Comparison of ENCODE assay signal across 28 cellular contexts in genomic region chr16:51522902-51523301, GRCh38.
"Had no signal": no experiment of that assay in that cellular context is flagged by ENCODE, and none has a peak within 500 bp of the region (broad histone marks: within the 10 kb centered on the region; RNA-seq: fewer than 3 reads in every experiment).

No MANE protein-coding gene starts in this region.

- H3K27ac Mint-ChIP-seq: activated CD4-positive, alpha-beta memory T cell treated with anti-CD3 and anti-CD28 coated beads, Interleukin-2, amount 10 ng/mL, durations not matched to agents 7 days and 5 days; activated CD4-positive, alpha-beta T cell treated with anti-CD3 and anti-CD28 coated beads for 36 hours; activated CD4-positive, alpha-beta T cell treated with anti-CD3 and anti-CD28 coated beads, Interleukin-2, amount 10 ng/mL, durations not matched to agents 24 days and 14 days; activated naive CD4-positive, alpha-beta T cell treated with anti-CD3 and anti-CD28 coated beads, Interleukin-2, amount 10 ng/mL, durations not matched to agents 7 days and 5 days; activated naive CD4-positive, alpha-beta T cell treated with anti-CD3 and anti-CD28 coated beads, Interleukin-2, amount 50 U/mL, for 72 hours; activated naive CD8-positive, alpha-beta T cell treated with anti-CD3 and anti-CD28 coated beads, Interleukin-2, amount 10 ng/mL, durations not matched to agents 7 days and 5 days; activated T-cell treated with anti-CD3 and anti-CD28 coated beads, Interleukin-2, amount 50 U/mL, for 24 hours; activated T-cell treated with anti-CD3 and anti-CD28 coated beads, Interleukin-2, amount 50 U/mL, for 72 hours; dendritic cell treated with granulocyte-macrophage colony-stimulating factor and Interleukin-4, amounts not matched to agents 40 ng/mL and 50 ng/mL, for 4 days; endodermal cell had no signal

- H3K4me1 ChIP-seq: ascending aorta had no signal

- H3K27me3 ChIP-seq: ascending aorta, brain microvascular endothelial cell, dorsolateral prefrontal cortex had no signal

- FAIRE-seq: bronchial epithelial cell, frontal cortex had no signal

- ATAC-seq: activated CD4-positive, alpha-beta T cell treated with anti-CD3 and anti-CD28 coated beads for 36 hours; activated naive CD4-positive, alpha-beta T cell treated with anti-CD3 and anti-CD28 coated beads, Interleukin-2, amount 50 U/mL, for 72 hours; activated T-cell treated with anti-CD3 and anti-CD28 coated beads, Interleukin-2, amount 50 U/mL, for 72 hours; esophagus mucosa had no signal

- DNase-seq: activated CD4-positive, alpha-beta memory T cell treated with anti-CD3 and anti-CD28 coated beads, Interleukin-2, amount 10 ng/mL, durations not matched to agents 7 days and 5 days; activated CD4-positive, alpha-beta T cell treated with anti-CD3 and anti-CD28 coated beads for 36 hours; activated CD4-positive, alpha-beta T cell treated with anti-CD3 and anti-CD28 coated beads, Interleukin-2, amount 10 ng/mL, durations not matched to agents 24 days and 14 days; activated CD4-positive, alpha-beta T cell treated with anti-CD3 and anti-CD28 coated beads, Interleukin-2, amount 50 U/mL, for 4 hours; activated CD4-positive, CD25-positive, alpha-beta regulatory T cell; activated CD4-positive, CD25-positive, alpha-beta regulatory T cell treated with anti-CD3 and anti-CD28 coated beads, Interleukin-2, amount 50 U/mL, for 72 hours; activated CD8-positive, alpha-beta memory T cell treated with anti-CD3 and anti-CD28 coated beads, Interleukin-2, amount 50 U/mL, for 48 hours; activated gamma-delta T cell; activated naive CD4-positive, alpha-beta T cell; activated naive CD4-positive, alpha-beta T cell treated with anti-CD3 and anti-CD28 coated beads, Interleukin-2, amount 10 ng/mL, durations not matched to agents 7 days and 5 days; activated naive CD8-positive, alpha-beta T cell treated with anti-CD3 and anti-CD28 coated beads, Interleukin-2, amount 10 ng/mL, durations not matched to agents 7 days and 5 days; activated T-cell treated with anti-CD3 and anti-CD28 coated beads for 4 hours; activated T-cell treated with anti-CD3 and anti-CD28 coated beads, Interleukin-2, amount 50 U/mL, for 24 hours; activated T-cell treated with anti-CD3 and anti-CD28 coated beads, Interleukin-2, amount 50 U/mL, for 72 hours; brain microvascular endothelial cell; dorsolateral prefrontal cortex; effector memory CD4-positive, alpha-beta T cell; endodermal cell; head of caudate nucleus; T-helper 2 cell had no signal

- H3K4me3 ChIP-seq: ascending aorta, coronary artery, dorsolateral prefrontal cortex had no signal

- H3K27me3 Mint-ChIP-seq: activated CD4-positive, alpha-beta memory T cell treated with anti-CD3 and anti-CD28 coated beads, Interleukin-2, amount 10 ng/mL, durations not matched to agents 7 days and 5 days; activated CD4-positive, alpha-beta T cell treated with anti-CD3 and anti-CD28 coated beads for 36 hours; activated CD4-positive, alpha-beta T cell treated with anti-CD3 and anti-CD28 coated beads, Interleukin-2, amount 10 ng/mL, durations not matched to agents 24 days and 14 days; activated naive CD4-positive, alpha-beta T cell treated with anti-CD3 and anti-CD28 coated beads, Interleukin-2, amount 10 ng/mL, durations not matched to agents 7 days and 5 days; activated naive CD8-positive, alpha-beta T cell treated with anti-CD3 and anti-CD28 coated beads, Interleukin-2, amount 10 ng/mL, durations not matched to agents 7 days and 5 days; activated T-cell treated with anti-CD3 and anti-CD28 coated beads, Interleukin-2, amount 50 U/mL, for 24 hours; central memory CD8-positive, alpha-beta T cell; dendritic cell treated with granulocyte-macrophage colony-stimulating factor and Interleukin-4, amounts not matched to agents 40 ng/mL and 50 ng/mL, for 4 days had no signal

- H3K4me3 Mint-ChIP-seq: activated CD4-positive, alpha-beta memory T cell treated with anti-CD3 and anti-CD28 coated beads, Interleukin-2, amount 10 ng/mL, durations not matched to agents 7 days and 5 days; activated CD4-positive, alpha-beta T cell treated with anti-CD3 and anti-CD28 coated beads for 36 hours; activated CD4-positive, alpha-beta T cell treated with anti-CD3 and anti-CD28 coated beads, Interleukin-2, amount 10 ng/mL, durations not matched to agents 24 days and 14 days; activated naive CD4-positive, alpha-beta T cell treated with anti-CD3 and anti-CD28 coated beads, Interleukin-2, amount 10 ng/mL, durations not matched to agents 7 days and 5 days; activated naive CD8-positive, alpha-beta T cell treated with anti-CD3 and anti-CD28 coated beads, Interleukin-2, amount 10 ng/mL, durations not matched to agents 7 days and 5 days; activated T-cell treated with anti-CD3 and anti-CD28 coated beads, Interleukin-2, amount 50 U/mL, for 24 hours; activated T-cell treated with anti-CD3 and anti-CD28 coated beads, Interleukin-2, amount 50 U/mL, for 72 hours; central memory CD8-positive, alpha-beta T cell; dendritic cell treated with granulocyte-macrophage colony-stimulating factor and Interleukin-4, amounts not matched to agents 40 ng/mL and 50 ng/mL, for 4 days; endodermal cell had no signal

- H3K4me1 Mint-ChIP-seq: activated CD4-positive, alpha-beta memory T cell treated with anti-CD3 and anti-CD28 coated beads, Interleukin-2, amount 10 ng/mL, durations not matched to agents 7 days and 5 days; activated CD4-positive, alpha-beta T cell treated with anti-CD3 and anti-CD28 coated beads for 36 hours; activated CD4-positive, alpha-beta T cell treated with anti-CD3 and anti-CD28 coated beads, Interleukin-2, amount 10 ng/mL, durations not matched to agents 24 days and 14 days; activated naive CD4-positive, alpha-beta T cell treated with anti-CD3 and anti-CD28 coated beads, Interleukin-2, amount 10 ng/mL, durations not matched to agents 7 days and 5 days; activated naive CD8-positive, alpha-beta T cell treated with anti-CD3 and anti-CD28 coated beads, Interleukin-2, amount 10 ng/mL, durations not matched to agents 7 days and 5 days; central memory CD8-positive, alpha-beta T cell had no signal

- H3K36me3 Mint-ChIP-seq: activated naive CD4-positive, alpha-beta T cell treated with anti-CD3 and anti-CD28 coated beads, Interleukin-2, amount 10 ng/mL, durations not matched to agents 7 days and 5 days; activated naive CD8-positive, alpha-beta T cell treated with anti-CD3 and anti-CD28 coated beads, Interleukin-2, amount 10 ng/mL, durations not matched to agents 7 days and 5 days had no signal

- H3K36me3 ChIP-seq: ascending aorta, brain microvascular endothelial cell had no signal

- H3K9me3 ChIP-seq: ascending aorta had no signal

- H3K27ac ChIP-seq: ascending aorta, brain microvascular endothelial cell, coronary artery, dorsolateral prefrontal cortex had no signal
